32 cellular contexts compared by ENCODE assay signal in the genomic region with DNA sequence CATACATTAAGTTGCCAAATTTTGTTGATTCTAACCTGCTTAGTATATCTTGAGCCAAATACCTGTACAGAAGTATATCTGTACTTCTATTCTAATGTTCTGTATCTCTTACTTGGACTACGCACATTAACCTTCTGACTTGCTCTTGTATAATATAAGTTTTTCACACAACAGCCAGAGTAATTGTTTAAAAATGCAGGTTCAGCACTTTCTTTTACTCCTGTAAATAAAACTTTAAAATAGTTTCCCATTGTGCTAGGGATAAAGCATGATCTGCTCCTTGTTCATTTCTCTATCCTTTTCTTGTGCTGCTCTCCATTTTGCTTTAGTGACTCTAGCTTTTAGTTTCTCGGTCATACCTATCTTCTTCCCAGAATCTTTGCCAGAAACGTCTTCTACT.
"Had no signal": no experiment of that assay in that cellular context is flagged by ENCODE, and none has a peak within 500 bp of the region (broad histone marks: within the 10 kb centered on the region; RNA-seq: fewer than 3 reads in every experiment).

No MANE protein-coding gene starts in this region.

- H3K27ac ChIP-seq: adrenal gland, ascending aorta, cardiac muscle cell, VCaP had no signal

- DNase-seq: activated B cell treated with CpG ODN at 0.5 μM for 24 hours; activated CD4-positive, alpha-beta memory T cell treated with anti-CD3 and anti-CD28 coated beads for 36 hours; activated CD4-positive, alpha-beta T cell treated with anti-CD3 and anti-CD28 coated beads for 4 hours; activated CD4-positive, alpha-beta T cell treated with anti-CD3 and anti-CD28 coated beads, Interleukin-2, amount 10 ng/mL, durations not matched to agents 24 days and 14 days; activated CD4-positive, alpha-beta T cell treated with anti-CD3 and anti-CD28 coated beads, Interleukin-2, amount 50 U/mL, for 1 hour; activated CD4-positive, alpha-beta T cell treated with anti-CD3 and anti-CD28 coated beads, Interleukin-2, amount 50 U/mL, for 4 hours; activated CD4-positive, CD25-positive, alpha-beta regulatory T cell treated with anti-CD3 and anti-CD28 coated beads, Interleukin-2, amount 50 U/mL, for 72 hours; activated CD8-positive, alpha-beta memory T cell treated with anti-CD3 and anti-CD28 coated beads, Interleukin-2, amount 50 U/mL, for 4 hours; activated CD8-positive, alpha-beta T cell treated with anti-CD3 and anti-CD28 coated beads for 36 hours; activated effector memory CD4-positive, alpha-beta T cell treated with anti-CD3 and anti-CD28 coated beads, Interleukin-2, amount 50 U/mL, for 16 hours; activated gamma-delta T cell treated with Interleukin-2 at 50 U/mL for 16 hours; activated naive CD4-positive, alpha-beta T cell; activated naive CD4-positive, alpha-beta T cell treated with anti-CD3 and anti-CD28 coated beads for 36 hours; activated naive CD4-positive, alpha-beta T cell treated with anti-CD3 and anti-CD28 coated beads, Interleukin-2, amount 50 U/mL, for 16 hours; activated naive CD8-positive, alpha-beta T cell treated with anti-CD3 and anti-CD28 coated beads for 36 hours; activated T-cell treated with anti-CD3 and anti-CD28 coated beads for 4 hours; activated T-cell treated with anti-CD3 and anti-CD28 coated beads, Interleukin-2, amount 50 U/mL, for 1 hour; activated T-cell treated with anti-CD3 and anti-CD28 coated beads, Interleukin-2, amount 50 U/mL, for 4 hours; activated T-cell treated with anti-CD3 and anti-CD28 coated beads, Interleukin-2, amount 50 U/mL, for 72 hours; adrenal gland; amniotic stem cell; caudate nucleus; cerebellar nuclear complex; T-helper 17 cell; T-helper 9 cell had no signal

- H3K36me3 ChIP-seq: adrenal gland had no signal

- H3K4me1 ChIP-seq: adrenal gland, ascending aorta had no signal

- H3K4me3 ChIP-seq: adrenal gland, ascending aorta, cardiac muscle cell had no signal

- ATAC-seq: activated CD8-positive, alpha-beta T cell treated with anti-CD3 and anti-CD28 coated beads for 36 hours; activated naive CD4-positive, alpha-beta T cell treated with anti-CD3 and anti-CD28 coated beads, Interleukin-2, amount 50 U/mL, for 72 hours; activated T-cell treated with anti-CD3 and anti-CD28 coated beads, Interleukin-2, amount 50 U/mL, for 4 hours; activated T-cell treated with anti-CD3 and anti-CD28 coated beads, Interleukin-2, amount 50 U/mL, for 72 hours; activated T-helper 17 cell treated with anti-CD3 and anti-CD28 coated beads, Interleukin-2, amount 50 U/mL, for 72 hours; T-helper 17 cell had no signal

- FAIRE-seq: bronchial epithelial cell, TTC549 had no signal

- H3K27me3 ChIP-seq: adrenal gland, ascending aorta, cardiac muscle cell had no signal

- H3K9me3 ChIP-seq: adrenal gland, ascending aorta had no signal
